17 cellular contexts compared by ENCODE assay signal in the genomic region with DNA sequence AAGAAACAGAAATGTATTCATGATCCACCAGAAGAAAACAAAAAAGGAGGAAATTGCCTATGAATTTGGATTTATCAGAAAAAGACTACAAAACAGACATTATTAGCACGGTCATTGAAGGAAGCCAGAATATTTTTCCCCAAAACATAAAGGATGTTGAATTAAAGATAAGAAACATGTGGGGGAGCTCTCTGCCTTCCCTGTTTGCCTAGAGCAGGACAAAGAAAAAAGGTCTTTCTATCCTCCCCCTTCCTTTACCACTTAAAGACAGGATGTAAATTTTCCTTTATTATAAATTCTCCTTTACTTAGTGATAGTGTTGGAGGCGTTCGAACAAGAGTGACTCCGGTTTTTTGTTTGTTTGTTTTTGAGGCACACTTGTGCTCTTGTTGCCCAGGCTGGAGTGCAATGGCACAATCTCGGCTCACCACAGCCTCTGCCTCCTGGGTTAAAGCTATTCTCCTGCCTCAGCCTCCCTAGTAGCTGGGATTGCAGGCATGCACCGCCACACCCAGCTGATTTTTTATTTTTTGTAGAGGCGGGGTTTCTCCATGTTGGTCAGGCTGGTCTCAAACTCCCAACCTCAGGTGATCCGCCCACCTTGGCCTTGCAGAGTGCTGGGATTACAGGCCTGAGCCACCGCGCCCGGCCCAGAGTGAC. TPM values are rescaled to one million over a fixed set of nuclear protein-coding genes. Genes with fewer than 3 reads are reported as not detected.
DNase-seq lines count a peak whose midpoint lies in the region; ATAC-seq, FAIRE-seq and TF ChIP-seq lines count a peak whose summit lies in the region.
"Had no signal": no experiment of that assay in that cellular context is flagged by ENCODE, and none has a peak within 500 bp of the region (broad histone marks: within the 10 kb centered on the region; RNA-seq: fewer than 3 reads in every experiment).

No MANE protein-coding gene starts in this region.

- TF ChIP-seq RAD21 in HepG2 (CRISPR knock-in tag; IDR thresholded peaks at IDR 0.05), result no peak

- 0 out of 2 replicates have a peak, but pooled peaks have one; percentile 21 for TF ChIP-seq CTCF in HepG2 (CRISPR knock-in tag; IDR thresholded peaks at IDR 0.05)

- WGBS in HepG2 (ENCODE audit: low lambda C conversion rate), result 51% methylated on average over 11 of the region's 11 CpGs

- H3K27ac ChIP-seq in HepG2 (ENCODE audit: extremely low read length, insufficient read depth, low read length), result no peak overlapping the region
- H3K27ac ChIP-seq: dorsolateral prefrontal cortex, parathyroid adenoma, testis had no signal

- POLR2A ChIA-PET in HepG2 (lab: Yijun Ruan, JAX), result interaction anchor here (1.1 kb wide), 1 partner anchor 15 kb away, joined by 3 read pairs; no protein-coding TSS in a partner anchor

- no peak overlapping the region for H3K4me3 ChIP-seq in HepG2 (replicated peaks in 1 of 3; ENCODE audit: insufficient read depth in 1 of 3, low read depth in 2 of 3, low read length in 3 of 3)
- H3K4me3 ChIP-seq: dorsolateral prefrontal cortex, testis had no signal

- in situ Hi-C loops in HepG2 (cut with HindIII; ENCODE audit: extremely low pct_ligation_motif_present, low pct_unique_long_range_greater_than_20kb), result no loop called here

- H3K4me1 ChIP-seq in HepG2 (ENCODE audit: insufficient read depth, low read length), result peaks cover 10% of the 10 kb centered on the region
- H3K4me1 ChIP-seq: parathyroid adenoma, testis had no signal

- H3K27me3 ChIP-seq in HepG2 (ENCODE audit: control insufficient read depth in 1 of 2, insufficient read depth in 2 of 2, low read length in 2 of 2), result no peaks in the 10 kb centered on the region; a peak in 1 of 5 replicates
- H3K27me3 ChIP-seq: dorsolateral prefrontal cortex, testis had no signal

- H3K36me3 ChIP-seq in HepG2 (replicated peaks in 1 of 2; ENCODE audit: control insufficient read depth in 1 of 2, insufficient read depth in 2 of 2, low read length in 2 of 2), result no peaks in the 10 kb centered on the region

- DNase-seq in EH (ENCODE audit: low read depth) (peak; percentile 15), Kasumi-1 (lab: John Stamatoyannopoulos, UW) (peak; percentile 52 to 61), SW480 (ENCODE audit: low spot score) (peak; percentile 25), HepG2 (ENCODE audit: low spot score) (no peak), SHP77 treated with DMSO at 0.1 percent for 48 hours (lab: John Stamatoyannopoulos, UW) (no peak), SHP77 (lab: John Stamatoyannopoulos, UW) (no peak)
- no peak for DNase-seq in activated CD4-positive, alpha-beta T cell treated with anti-CD3 and anti-CD28 coated beads for 1 hour
- no peak for DNase-seq in activated effector memory CD4-positive, alpha-beta T cell treated with Interleukin-2 at 50 U/mL for 16 hours
- DNase-seq: anterior cingulate cortex; COR-L47; dorsolateral prefrontal cortex; Karpas-422; NCI-H2107; stimulated activated CD4-positive, alpha-beta T cell treated with anti-CD3 and anti-CD28 coated beads, Interleukin-15, amount 100 ng/mL, for 24 hours; T-helper 17 cell; testis had no signal

- no peak for TF ChIP-seq EP300 in HepG2 (IDR thresholded peaks at IDR 0.05; ENCODE audit: low read depth in 2 of 2, low read length in 2 of 2)
- no peak for TF ChIP-seq EP300 in HepG2 (CRISPR knock-in tag; IDR thresholded peaks at IDR 0.05; ENCODE audit: borderline replicate concordance)

- H3K79me2 ChIP-seq in HepG2 (ENCODE audit: insufficient read depth, low read length), result no peaks in the 10 kb centered on the region
- H3K79me2 ChIP-seq: parathyroid adenoma had no signal

- 0 out of 2 replicates have a peak, but pooled peaks cover 6% of the 10 kb centered on the region for H3K9me3 ChIP-seq in HepG2 (ENCODE audit: low read length)
- H3K9me3 ChIP-seq: testis had no signal

- no peak overlapping the region for H3K9ac ChIP-seq in HepG2 (ENCODE audit: insufficient read depth, low read depth, low read length)
- H3K9ac ChIP-seq: parathyroid adenoma had no signal

- no peak for ATAC-seq in HepG2
- ATAC-seq: T-helper 17 cell had no signal

- peak overlapping the region; percentile 51 for H3K4me2 ChIP-seq in HepG2 (ENCODE audit: low read depth, low read length)

- FAIRE-seq in HepG2 (lab: Jason Lieb, UNC), result no peak

- CTCF ChIA-PET in HepG2 (lab: Yijun Ruan, JAX; ENCODE audit: low intra/inter-chr PET ratio, low total read pairs), result no interaction called here

- no peak overlapping the region for H2AFZ ChIP-seq in HepG2 (ENCODE audit: low read length)
- H2AFZ ChIP-seq: parathyroid adenoma had no signal

- BruUV-seq in HepG2 (replicated peaks; lab: Mats Ljungman, UMichigan), result no TSS peak

- no peaks in the 10 kb centered on the region for H4K20me1 ChIP-seq in HepG2 (ENCODE audit: insufficient read depth, low read length)

- intact Hi-C loops in HepG2 (cut with micrococcal nuclease; ENCODE audit: unreplicated experiment), result no loop called here

- no peak for TF ChIP-seq POLR2A in HepG2 (IDR thresholded peaks at IDR 0.05; ENCODE audit: insufficient read depth in 1 of 2, low read depth in 2 of 2, low read length in 2 of 2)

TF ChIP-seq in HepG2, 621 proteins besides CTCF, POLR2A, EP300 and RAD21:
- TF ChIP-seq ATRX (CRISPR knock-in tag; IDR thresholded peaks at IDR 0.05; ENCODE audit: borderline replicate concordance) (no peak), STAG1 (CRISPR knock-in tag; IDR thresholded peaks at IDR 0.05) (peak; percentile 36; the same call in 1 of the 2 replicates), GPN1 (CRISPR knock-in tag; IDR thresholded peaks at IDR 0.05; ENCODE audit: borderline replicate concordance) (no peak)
- TF ChIP-seq, protein P1, sequence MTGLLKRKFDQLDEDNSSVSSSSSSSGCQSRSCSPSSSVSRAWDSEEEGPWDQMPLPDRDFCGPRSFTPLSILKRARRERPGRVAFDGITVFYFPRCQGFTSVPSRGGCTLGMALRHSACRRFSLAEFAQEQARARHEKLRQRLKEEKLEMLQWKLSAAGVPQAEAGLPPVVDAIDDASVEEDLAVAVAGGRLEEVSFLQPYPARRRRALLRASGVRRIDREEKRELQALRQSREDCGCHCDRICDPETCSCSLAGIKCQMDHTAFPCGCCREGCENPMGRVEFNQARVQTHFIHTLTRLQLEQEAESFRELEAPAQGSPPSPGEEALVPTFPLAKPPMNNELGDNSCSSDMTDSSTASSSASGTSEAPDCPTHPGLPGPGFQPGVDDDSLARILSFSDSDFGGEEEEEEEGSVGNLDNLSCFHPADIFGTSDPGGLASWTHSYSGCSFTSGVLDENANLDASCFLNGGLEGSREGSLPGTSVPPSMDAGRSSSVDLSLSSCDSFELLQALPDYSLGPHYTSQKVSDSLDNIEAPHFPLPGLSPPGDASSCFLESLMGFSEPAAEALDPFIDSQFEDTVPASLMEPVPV (CRISPR knock-in tag; IDR thresholded peaks at IDR 0.05), result no peak

RNA-seq across cellular contexts. Expression of a gene that starts 14.9 kb away (rescaled TPM):
- total RNA-seq in HepG2 (2016; rRNA removed; fragmentation: Illumina TruSeq; extraction: Trizol), result 158 and 342 TPM in 2 replicates
- total RNA-seq in HepG2 (2016; cell fraction: cytosol; rRNA removed; fragmentation: Illumina TruSeq; extraction: Trizol; ENCODE audit: low read depth), result 95.2 and 99.3 TPM in 2 replicates
- 156 and 336 TPM in 2 replicates for total RNA-seq in HepG2 (2016; cell fraction: insoluble cytoplasmic fraction; rRNA removed; fragmentation: Illumina TruSeq; extraction: Trizol)
- total RNA-seq in HepG2 (2016; cell fraction: membrane; rRNA removed; fragmentation: Illumina TruSeq; extraction: Trizol), result 158 and 173 TPM in 2 replicates
- 246 and 283 TPM in 2 replicates for total RNA-seq in HepG2 (2016; cell fraction: nucleus; rRNA removed; fragmentation: Illumina TruSeq; extraction: Trizol)
- 243 and 290 TPM in 2 replicates for polyA plus RNA-seq in HepG2 (2011; rRNA removed)
- 241 and 251 TPM in 2 replicates for polyA plus RNA-seq in HepG2 (2011; cell fraction: cytosol; rRNA removed)
- 102 and 103 TPM in 2 replicates for polyA plus RNA-seq in HepG2 (2011; cell fraction: nucleus; rRNA removed)
- 136 and 184 TPM in 2 replicates for polyA plus RNA-seq in HepG2 (2012)
- 84.9 and 88.7 TPM in 2 replicates for polyA plus RNA-seq in HepG2 (2016; cell fraction: cytosol; fragmentation: Illumina TruSeq; extraction: Trizol; ENCODE audit: low read depth)
- polyA plus RNA-seq in HepG2 (2016; cell fraction: insoluble cytoplasmic fraction; fragmentation: Illumina TruSeq; extraction: Trizol; ENCODE audit: low read depth), result 124 and 131 TPM in 2 replicates
- polyA plus RNA-seq in HepG2 (2016; cell fraction: membrane; fragmentation: Illumina TruSeq; extraction: Trizol; ENCODE audit: low read depth), result 106 and 122 TPM in 2 replicates
- 289 and 294 TPM in 2 replicates for polyA plus RNA-seq in HepG2 (2016; cell fraction: nucleus; fragmentation: Illumina TruSeq; extraction: Trizol; ENCODE audit: insufficient read depth, low read depth)
- polyA minus RNA-seq in HepG2 (2011; rRNA and poly(A)+ RNA removed; ENCODE audit: low replicate concordance), result 467 and 766 TPM in 2 replicates
- 220 and 227 TPM in 2 replicates for polyA minus RNA-seq in HepG2 (2011; cell fraction: cytosol; rRNA and poly(A)+ RNA removed)
- 116 and 127 TPM in 2 replicates for polyA minus RNA-seq in HepG2 (2011; cell fraction: nucleus; rRNA and poly(A)+ RNA removed)

Comparison
In these comparisons a context has a peak if more than half of its experiments do, and no peak if none do; other contexts are left out.
1. DNase-seq: peak in EH (single experiment), Kasumi-1 (2 of 2) and SW480 (single experiment); none in HepG2 (single experiment), activated CD4-positive, alpha-beta T cell treated with anti-CD3 and anti-CD28 coated beads for 1 hour (single experiment), activated effector memory CD4-positive, alpha-beta T cell treated with Interleukin-2 at 50 U/mL for 16 hours (single experiment), SHP77 treated with DMSO at 0.1 percent for 48 hours (single experiment) and SHP77 (0 of 2).